Comparison of ENCODE assay signal across 15 cellular contexts in the genomic region with DNA sequence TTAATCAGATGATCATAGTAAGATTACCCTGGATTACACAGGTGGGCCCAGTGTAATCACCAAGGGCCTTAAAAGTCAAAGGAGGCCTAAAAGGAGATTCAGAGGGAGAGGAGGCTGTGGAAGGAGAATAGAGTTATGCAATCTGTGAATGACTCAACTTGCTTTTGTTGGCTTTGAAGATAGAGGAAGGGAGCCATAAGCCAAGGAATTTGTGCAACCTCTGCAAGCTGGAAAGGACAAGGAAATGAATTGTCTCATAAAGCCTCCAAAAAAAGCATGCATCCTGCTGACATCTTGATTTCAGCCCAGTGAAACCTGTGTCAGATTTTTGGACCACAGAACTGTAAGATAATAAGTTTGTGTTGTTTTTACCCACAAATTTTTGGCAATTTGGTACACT.
DNase-seq lines count a peak whose midpoint lies in the region; ATAC-seq and TF ChIP-seq lines count a peak whose summit lies in the region.
"Had no signal": no experiment of that assay in that cellular context is flagged by ENCODE, and none has a peak within 500 bp of the region (broad histone marks: within the 10 kb centered on the region; RNA-seq: fewer than 3 reads in every experiment).

No MANE protein-coding gene starts in this region.

- peak; percentile 31 to 52 for DNase-seq in NOMO-1 (lab: John Stamatoyannopoulos, UW; ENCODE audit: unreplicated experiment in 2 of 2)
- DNase-seq in astrocyte of the cerebellum (ENCODE audit: low read depth): peak; percentile 72
- peak; percentile 38 for DNase-seq in foreskin melanocyte
- DNase-seq in DMS114 treated with DMSO at 0.1 percent for 48 hours (lab: John Stamatoyannopoulos, UW; ENCODE audit: unreplicated experiment): no peak
- DNase-seq in retina: no peak
- DNase-seq in T-helper 9 cell: no peak
- DNase-seq: activated CD4-positive, alpha-beta T cell treated with anti-CD3 and anti-CD28 coated beads, Interleukin-2, amount 50 U/mL, for 4 hours; islet precursor cell; NCI-H1436 treated with DMSO at 0.1 percent for 48 hours; right lobe of liver had no signal

- H3K27ac ChIP-seq in ACC112 (ENCODE audit: low read depth, low read length): 0 out of 2 replicates have a peak overlapping the region, but pooled peaks have one; percentile 27
- H3K27ac ChIP-seq: right lobe of liver, SJSA1, vagina had no signal

- peaks cover 30% of the 10 kb centered on the region for H3K4me1 ChIP-seq in ACC112 (ENCODE audit: control insufficient read depth, insufficient read depth, low read length, unreplicated experiment)
- H3K4me1 ChIP-seq: right lobe of liver, SJSA1, vagina had no signal

- in situ Hi-C loops in astrocyte of the cerebellum (cut with HindIII; ENCODE audit: low sequenced_read_pairs): no loop called here

- no peaks in the 10 kb centered on the region for H3K27me3 ChIP-seq in ACC112 (ENCODE audit: insufficient read depth, low read length)
- H3K27me3 ChIP-seq: right lobe of liver, SJSA1, vagina had no signal

- no peaks in the 10 kb centered on the region for H3K36me3 ChIP-seq in ACC112 (ENCODE audit: insufficient read depth, low read length)
- H3K36me3 ChIP-seq: right lobe of liver, SJSA1, vagina had no signal

- TF ChIP-seq CTCF in astrocyte of the cerebellum (IDR thresholded peaks at IDR 0.05; ENCODE audit: low read depth, low read length, missing control alignments): no peak

- H3K4me3 ChIP-seq in ACC112 (ENCODE audit: low read depth, low read length) (peak overlapping the region; percentile 9; the same call in 1 of the 2 replicates), astrocyte of the cerebellum (ENCODE audit: low read depth, low read length) (no peak overlapping the region)
- H3K4me3 ChIP-seq: K562, right lobe of liver, SJSA1, vagina had no signal

- H3K79me2 ChIP-seq in ACC112 (ENCODE audit: control insufficient read depth, insufficient read depth, low read length, unreplicated experiment): no peaks in the 10 kb centered on the region

- no peak overlapping the region for H2AFZ ChIP-seq in ACC112 (ENCODE audit: low read length, unreplicated experiment)

- no peak for ATAC-seq in HG02970 (IDR thresholded peaks at IDR 0.05; ENCODE audit: low FRiP score, unreplicated experiment)
- ATAC-seq: K562 had no signal

Comparison
In these comparisons a context has a peak if more than half of its experiments do, and no peak if none do; other contexts are left out.
1. DNase-seq: peak in NOMO-1 (2 of 2), astrocyte of the cerebellum (single experiment) and foreskin melanocyte (single experiment); none in DMS114 treated with DMSO at 0.1 percent for 48 hours (single experiment), retina (single experiment) and T-helper 9 cell (single experiment).